In the genomic region with DNA sequence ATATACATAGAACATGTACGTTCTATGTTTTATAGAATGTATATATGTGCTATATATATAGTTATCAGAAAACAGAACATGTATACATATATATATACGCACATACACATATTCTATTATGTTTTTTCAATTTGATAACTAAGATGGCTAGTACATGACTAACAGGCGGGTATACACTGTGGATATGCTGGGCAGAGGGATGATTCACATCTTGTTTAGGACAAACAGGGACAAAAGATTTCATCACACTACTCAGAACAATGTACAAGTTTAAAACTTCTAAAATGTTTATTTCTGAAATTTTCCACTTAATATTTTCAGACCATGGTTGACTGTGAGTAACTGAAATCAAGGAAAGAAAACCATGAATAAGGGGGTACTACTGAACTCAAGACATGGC, we compare ENCODE assay signal across 28 cellular contexts. TPM values are rescaled to one million over a fixed set of nuclear protein-coding genes. Genes with fewer than 3 reads are reported as not detected.
"Had no signal": no experiment of that assay in that cellular context is flagged by ENCODE, and none has a peak within 500 bp of the region (broad histone marks: within the 10 kb centered on the region; RNA-seq: fewer than 3 reads in every experiment).

No MANE protein-coding gene starts in this region.

- DNase-seq: activated CD4-positive, alpha-beta T cell treated with anti-CD3 and anti-CD28 coated beads for 1 hour; activated naive CD4-positive, alpha-beta T cell; activated T-cell treated with anti-CD3 and anti-CD28 coated beads, Interleukin-2, amount 50 U/mL, for 24 hours; amniotic stem cell; dorsolateral prefrontal cortex; effector memory CD8-positive, alpha-beta T cell; foreskin keratinocyte; immature natural killer cell; kidney glomerular epithelial cell; left lung; natural killer cell; pancreas; psoas muscle; stimulated activated CD4-positive, alpha-beta T cell treated with anti-CD3 and anti-CD28 coated beads, Interleukin-1b, Interleukin-23, amount 100 ng/mL, for 48 hours; stimulated activated naive CD8-positive, alpha-beta T cell treated with anti-CD3 and anti-CD28 coated beads, Interleukin-15, amount 100 ng/mL, for 72 hours; T-cell; tibial artery had no signal

- H3K9me3 Mint-ChIP-seq: activated T-cell treated with anti-CD3 and anti-CD28 coated beads, Interleukin-2, amount 50 U/mL, for 24 hours; activated T-helper 17 cell treated with anti-CD3 and anti-CD28 coated beads, Interleukin-2, amount 50 U/mL, for 72 hours; effector memory CD8-positive, alpha-beta T cell; immature natural killer cell; mesothelial cell of epicardium; natural killer cell; stimulated activated naive CD8-positive, alpha-beta T cell treated with anti-CD3 and anti-CD28 coated beads, Interleukin-15, amount 100 ng/mL, for 72 hours; T-cell; T-helper 2 cell treated with Interferon-gamma antibody and Interleukin-4, amounts not matched to agents 5 μg/mL and 100 μg/mL, for 36 hours had no signal

- H3K4me1 ChIP-seq: esophagus muscularis mucosa, foreskin keratinocyte, left lung, pancreas, psoas muscle, right atrium auricular region, tibial artery had no signal

- H3K36me3 ChIP-seq: pancreas, right atrium auricular region had no signal

- H3K4me1 Mint-ChIP-seq: activated T-helper 17 cell treated with anti-CD3 and anti-CD28 coated beads, Interleukin-2, amount 50 U/mL, for 72 hours; immature natural killer cell; mesothelial cell of epicardium; natural killer cell; stimulated activated naive CD8-positive, alpha-beta T cell treated with anti-CD3 and anti-CD28 coated beads, Interleukin-15, amount 100 ng/mL, for 72 hours; T-cell had no signal

- H3K9me3 ChIP-seq: esophagus muscularis mucosa, left lung, pancreas, psoas muscle, right atrium auricular region, tibial artery had no signal

- H3K27me3 Mint-ChIP-seq: activated naive CD8-positive, alpha-beta T cell; activated T-cell treated with anti-CD3 and anti-CD28 coated beads, Interleukin-2, amount 50 U/mL, for 24 hours; activated T-helper 17 cell treated with anti-CD3 and anti-CD28 coated beads, Interleukin-2, amount 50 U/mL, for 72 hours; effector memory CD8-positive, alpha-beta T cell; stimulated activated naive CD8-positive, alpha-beta T cell treated with anti-CD3 and anti-CD28 coated beads, Interleukin-15, amount 100 ng/mL, for 72 hours; T-cell had no signal

- H3K4me3 ChIP-seq: dorsolateral prefrontal cortex, esophagus muscularis mucosa, left lung, lung, pancreas, psoas muscle, right atrium auricular region, tibial artery had no signal

- H3K27ac Mint-ChIP-seq: activated naive CD8-positive, alpha-beta T cell; activated T-cell treated with anti-CD3 and anti-CD28 coated beads, Interleukin-2, amount 50 U/mL, for 24 hours; activated T-helper 17 cell treated with anti-CD3 and anti-CD28 coated beads, Interleukin-2, amount 50 U/mL, for 72 hours; effector memory CD8-positive, alpha-beta T cell; mesothelial cell of epicardium; T-cell; T-helper 2 cell treated with Interferon-gamma antibody and Interleukin-4, amounts not matched to agents 5 μg/mL and 100 μg/mL, for 36 hours had no signal

- H3K4me3 Mint-ChIP-seq: activated naive CD8-positive, alpha-beta T cell; activated T-cell treated with anti-CD3 and anti-CD28 coated beads, Interleukin-2, amount 50 U/mL, for 24 hours; activated T-helper 17 cell treated with anti-CD3 and anti-CD28 coated beads, Interleukin-2, amount 50 U/mL, for 72 hours; effector memory CD8-positive, alpha-beta T cell; immature natural killer cell; mesothelial cell of epicardium; natural killer cell; stimulated activated naive CD8-positive, alpha-beta T cell treated with anti-CD3 and anti-CD28 coated beads, Interleukin-15, amount 100 ng/mL, for 72 hours; T-cell; T-helper 2 cell treated with Interferon-gamma antibody and Interleukin-4, amounts not matched to agents 5 μg/mL and 100 μg/mL, for 36 hours had no signal

- H3K27ac ChIP-seq: dorsolateral prefrontal cortex, esophagus muscularis mucosa, foreskin keratinocyte, left lung, pancreas, psoas muscle, right atrium auricular region, tibial artery had no signal

- H3K27me3 ChIP-seq: dorsolateral prefrontal cortex, esophagus muscularis mucosa, foreskin keratinocyte, left lung, pancreas, right atrium auricular region, tibial artery had no signal

- ATAC-seq: activated T-helper 17 cell treated with anti-CD3 and anti-CD28 coated beads, Interleukin-2, amount 50 U/mL, for 72 hours; effector memory CD8-positive, alpha-beta T cell; foreskin keratinocyte; left lung; natural killer cell; pancreas; psoas muscle; stimulated activated naive CD8-positive, alpha-beta T cell treated with anti-CD3 and anti-CD28 coated beads, Interleukin-15, amount 100 ng/mL, for 72 hours; T-cell had no signal

RNA-seq across cellular contexts. Expression of a gene that starts 22.6 kb away (rescaled TPM):
- total RNA-seq: activated T-helper 17 cell treated with anti-CD3 and anti-CD28 coated beads, Interleukin-2, amount 50 U/mL, for 72 hours; endothelial cell of umbilical vein; esophagus muscularis mucosa; foreskin keratinocyte; glomerular endothelial cell; left lung; lung; mesothelial cell of epicardium; natural killer cell; pancreas; psoas muscle; right atrium auricular region; skeletal muscle tissue; T-cell; urinary bladder had no signal
- polyA plus RNA-seq: foreskin keratinocyte, pancreas, urinary bladder had no signal

RNA-seq across cellular contexts. Expression of a gene that starts 56.1 kb away (rescaled TPM):
- total RNA-seq: skeletal muscle tissue had no signal
